26 cellular contexts compared by ENCODE assay signal in the genomic region with DNA sequence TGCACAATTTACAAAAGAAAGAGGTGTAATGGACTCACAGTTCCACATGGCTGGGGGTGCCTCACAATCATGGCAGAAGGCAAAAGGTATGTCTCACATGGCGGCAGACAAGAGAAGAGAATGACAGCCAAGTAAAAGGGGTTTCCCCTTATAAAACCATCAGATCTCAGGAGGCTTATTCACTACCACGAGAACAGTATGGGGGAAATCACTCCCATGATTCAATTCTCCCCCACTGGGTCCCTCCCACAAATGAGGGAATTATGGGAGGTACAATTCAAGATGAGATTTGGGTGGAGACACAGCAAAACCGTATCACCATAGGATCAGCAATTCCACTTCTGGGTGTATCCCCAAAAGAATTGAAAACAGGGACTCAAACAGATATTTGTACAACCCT.
"Had no signal": no experiment of that assay in that cellular context is flagged by ENCODE, and none has a peak within 500 bp of the region (broad histone marks: within the 10 kb centered on the region; RNA-seq: fewer than 3 reads in every experiment).

No MANE protein-coding gene starts in this region.

- DNase-seq: hypothalamus; immature natural killer cell; kidney; left ventricle myocardium inferior; mesendoderm; naive B cell; natural killer cell; nucleus accumbens; pancreas; posterior cingulate gyrus; retina; right cardiac atrium; stimulated activated CD4-positive, alpha-beta T cell treated with anti-CD3 and anti-CD28 coated beads, Interleukin-12 subunit alpha, Interleukin-12 subunit beta, amount 100 ng/mL, for 4 hours; stimulated activated CD4-positive, alpha-beta T cell treated with anti-CD3 and anti-CD28 coated beads, Interleukin-2, amount 100 ng/mL, for 48 hours; stimulated activated CD4-positive, alpha-beta T cell treated with anti-CD3 and anti-CD28 coated beads, Interleukin-4, amount 100 ng/mL, for 4 hours; stimulated activated CD8-positive, alpha-beta memory T cell treated with anti-CD3 and anti-CD28 coated beads, Interleukin-4, amount 100 ng/mL, for 48 hours; stimulated activated naive CD4-positive, alpha-beta T cell treated with Interleukin-2 at 50 U/mL for 16 hours; tibial artery; trophoblast cell; upper lobe of right lung had no signal

- ATAC-seq: natural killer cell; pancreas; right cardiac atrium; sciatic nerve; stimulated activated memory B cell treated with anti-CD40 and anti-IgM and Interleukin-4, amounts not matched to agents 10 μg/mL and 1 μg/mL and 100 μg/mL, for 72 hours; upper lobe of right lung had no signal

- H3K9me3 ChIP-seq: left ventricle myocardium inferior, pancreas, prostate gland, suprapubic skin, thoracic aorta, tibial artery, upper lobe of right lung had no signal

- H3K27me3 Mint-ChIP-seq: naive B cell; stimulated activated memory B cell treated with anti-CD40 and anti-IgM and Interleukin-4, amounts not matched to agents 10 μg/mL and 1 μg/mL and 100 μg/mL, for 72 hours had no signal

- H3K9me3 Mint-ChIP-seq: immature natural killer cell, mesothelial cell of epicardium, natural killer cell had no signal

- H3K4me1 Mint-ChIP-seq: immature natural killer cell; natural killer cell; stimulated activated memory B cell treated with anti-CD40 and anti-IgM and Interleukin-4, amounts not matched to agents 10 μg/mL and 1 μg/mL and 100 μg/mL, for 72 hours had no signal

- H3K36me3 Mint-ChIP-seq: mesothelial cell of epicardium, natural killer cell had no signal

- H3K27ac Mint-ChIP-seq: mesothelial cell of epicardium; natural killer cell; stimulated activated memory B cell treated with anti-CD40 and anti-IgM and Interleukin-4, amounts not matched to agents 10 μg/mL and 1 μg/mL and 100 μg/mL, for 72 hours had no signal

- H3K4me3 Mint-ChIP-seq: immature natural killer cell; mesothelial cell of epicardium; naive B cell; natural killer cell; stimulated activated memory B cell treated with anti-CD40 and anti-IgM and Interleukin-4, amounts not matched to agents 10 μg/mL and 1 μg/mL and 100 μg/mL, for 72 hours had no signal
